Comparison of ENCODE assay signal across 8 cellular contexts in genomic region chr14:91243098-91243483, GRCh38. TPM values are rescaled to one million over a fixed set of nuclear protein-coding genes. Genes with fewer than 3 reads are reported as not detected.
DNase-seq lines count a peak whose midpoint lies in the region; ATAC-seq and TF ChIP-seq lines count a peak whose summit lies in the region.

No MANE protein-coding gene starts in this region.

- H3K4me3 Mint-ChIP-seq in natural killer cell treated with Interleukin-12 subunit alpha and Interleukin-12 subunit beta and Interleukin-15 and Interleukin-18, amount 100 ng/mL, for 72 hours: peak overlapping the region; percentile 90

- peak; percentile 4 for ATAC-seq in HG03354 (IDR thresholded peaks at IDR 0.05; ENCODE audit: poor library complexity, severe bottlenecking, unreplicated experiment)
- no peak for ATAC-seq in activated naive CD4-positive, alpha-beta T cell treated with anti-CD3 and anti-CD28 coated beads, Interleukin-2, amount 50 U/mL, for 72 hours
- no peak for ATAC-seq in natural killer cell treated with Interleukin-12 subunit alpha and Interleukin-12 subunit beta and Interleukin-15 and Interleukin-18, amount 100 ng/mL, for 72 hours
- no peak for ATAC-seq in HG03025 (IDR thresholded peaks at IDR 0.05; ENCODE audit: low FRiP score, unreplicated experiment)
- ATAC-seq in Right ventricle myocardium inferior: no peak

- peaks cover 50 to 69% of the 10 kb centered on the region in 2 donors for H3K36me3 Mint-ChIP-seq in activated naive CD4-positive, alpha-beta T cell treated with anti-CD3 and anti-CD28 coated beads, Interleukin-2, amount 50 U/mL, for 72 hours
- H3K36me3 Mint-ChIP-seq in natural killer cell treated with Interleukin-12 subunit alpha and Interleukin-12 subunit beta and Interleukin-15 and Interleukin-18, amount 100 ng/mL, for 72 hours: peaks cover 28% of the 10 kb centered on the region

- peaks cover 74 to 87% of the 10 kb centered on the region in 2 donors for H3K4me1 Mint-ChIP-seq in natural killer cell treated with Interleukin-12 subunit alpha and Interleukin-12 subunit beta and Interleukin-15 and Interleukin-18, amount 100 ng/mL, for 72 hours (ENCODE audit: low read depth in 2 of 2)

- no peak for TF ChIP-seq CTCF in GM12875 (IDR thresholded peaks at IDR 0.05; ENCODE audit: borderline replicate concordance, insufficient read depth, low read depth, low read length)

- peaks cover 6 to 9% of the 10 kb centered on the region in 2 donors for H3K9me3 Mint-ChIP-seq in activated naive CD4-positive, alpha-beta T cell treated with anti-CD3 and anti-CD28 coated beads, Interleukin-2, amount 50 U/mL, for 72 hours
- H3K9me3 Mint-ChIP-seq in natural killer cell treated with Interleukin-12 subunit alpha and Interleukin-12 subunit beta and Interleukin-15 and Interleukin-18, amount 100 ng/mL, for 72 hours: peaks cover 8% of the 10 kb centered on the region

- no peaks in the 10 kb centered on the region for H3K27me3 Mint-ChIP-seq in natural killer cell treated with Interleukin-12 subunit alpha and Interleukin-12 subunit beta and Interleukin-15 and Interleukin-18, amount 100 ng/mL, for 72 hours

- intact Hi-C loops in Right ventricle myocardium inferior (cut with DNase I): no loop called here

- no peak for DNase-seq in activated naive CD4-positive, alpha-beta T cell treated with anti-CD3 and anti-CD28 coated beads, Interleukin-2, amount 50 U/mL, for 72 hours (ENCODE audit: low spot score in 2 of 2)
- no peak for DNase-seq in natural killer cell treated with Interleukin-12 subunit alpha and Interleukin-12 subunit beta and Interleukin-15 and Interleukin-18, amount 100 ng/mL, for 72 hours (ENCODE audit: low spot score)
- DNase-seq in Right ventricle myocardium inferior (ENCODE audit: missing footprints): no peak
- no peak for DNase-seq in AG08396 (ENCODE audit: low spot score)
- DNase-seq in SKM-1 (lab: John Stamatoyannopoulos, UW; ENCODE audit: unreplicated experiment): no peak

- H3K4me3 ChIP-seq in GM12875 (ENCODE audit: low read depth, low read length): peak overlapping the region; percentile 5

- H3K27ac Mint-ChIP-seq in activated naive CD4-positive, alpha-beta T cell treated with anti-CD3 and anti-CD28 coated beads, Interleukin-2, amount 50 U/mL, for 72 hours: peak overlapping the region; percentile 99
- peak overlapping the region; percentile 85 to 87 for H3K27ac Mint-ChIP-seq in natural killer cell treated with Interleukin-12 subunit alpha and Interleukin-12 subunit beta and Interleukin-15 and Interleukin-18, amount 100 ng/mL, for 72 hours

RNA-seq across cellular contexts. Expression of gene GPR68, which starts 1.4 kb away (rescaled TPM):
- total RNA-seq in activated naive CD4-positive, alpha-beta T cell treated with anti-CD3 and anti-CD28 coated beads, Interleukin-2, amount 50 U/mL, for 72 hours: 10 to 100 TPM in 1 of 2 donors, 1 to 10 TPM in 1; 4.6 to 12.7 TPM
- 10 to 100 TPM; 17.4 to 30.2 TPM for total RNA-seq in natural killer cell treated with Interleukin-12 subunit alpha and Interleukin-12 subunit beta and Interleukin-15 and Interleukin-18, amount 100 ng/mL, for 72 hours
- 0.16 TPM for total RNA-seq in Right ventricle myocardium inferior
